Comparison of ENCODE assay signal across 3 cellular contexts in genomic region chr1:43614891-43615290, GRCh38.
"Had no signal": no experiment of that assay in that cellular context is flagged by ENCODE, and none has a peak within 500 bp of the region (broad histone marks: within the 10 kb centered on the region; RNA-seq: fewer than 3 reads in every experiment).

No MANE protein-coding gene starts in this region.

- DNase-seq: GDM1, GF-D8 had no signal

- H3K4me3 ChIP-seq: GM12878 had no signal
